Comparison of ENCODE assay signal across 37 cellular contexts in the genomic region with DNA sequence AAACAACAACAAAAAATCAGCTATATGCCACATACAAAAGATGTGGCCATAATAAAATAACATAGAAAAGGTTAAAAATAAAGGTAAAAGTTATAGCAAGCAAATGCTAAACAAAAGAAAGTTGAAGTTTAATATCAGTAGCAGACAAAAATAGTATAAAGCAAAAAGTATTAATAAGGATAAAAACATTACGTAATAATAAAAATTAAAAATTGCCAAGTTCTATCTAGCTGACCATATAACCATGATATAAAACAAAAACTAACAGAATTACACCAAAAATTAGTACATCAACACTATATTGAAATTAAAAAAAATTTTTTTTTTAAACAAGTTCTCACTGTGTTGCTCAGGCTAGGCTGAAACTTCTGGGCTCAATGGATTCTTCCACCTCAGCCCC. TPM values are rescaled to one million over a fixed set of nuclear protein-coding genes. Genes with fewer than 3 reads are reported as not detected.
"Had no signal": no experiment of that assay in that cellular context is flagged by ENCODE, and none has a peak within 500 bp of the region (broad histone marks: within the 10 kb centered on the region; RNA-seq: fewer than 3 reads in every experiment).

No MANE protein-coding gene starts in this region.

- H3K4me3 ChIP-seq: body of pancreas, breast epithelium, MG63, PC-9 had no signal

- DNase-seq: activated CD4-positive, alpha-beta memory T cell treated with anti-CD3 and anti-CD28 coated beads, Interleukin-2, amount 10 ng/mL, durations not matched to agents 7 days and 5 days; activated CD4-positive, alpha-beta T cell treated with anti-CD3 and anti-CD28 coated beads for 1 hour; activated CD4-positive, alpha-beta T cell treated with anti-CD3 and anti-CD28 coated beads for 48 hours; activated CD4-positive, CD25-positive, alpha-beta regulatory T cell; activated CD8-positive, alpha-beta memory T cell treated with anti-CD3 and anti-CD28 coated beads for 24 hours; activated CD8-positive, alpha-beta memory T cell treated with anti-CD3 and anti-CD28 coated beads, Interleukin-2, amount 10 ng/mL, durations not matched to agents 7 days and 5 days; activated CD8-positive, alpha-beta memory T cell treated with anti-CD3 and anti-CD28 coated beads, Interleukin-2, amount 50 U/mL, for 48 hours; activated gamma-delta T cell; activated naive CD4-positive, alpha-beta T cell treated with Interleukin-2 at 50 U/mL for 16 hours; activated naive CD8-positive, alpha-beta T cell treated with anti-CD3 and anti-CD28 coated beads, Interleukin-2, amount 10 ng/mL, durations not matched to agents 7 days and 5 days; amygdala; body of pancreas; Kasumi-1; KG1; MG63; NCI-H1048; NCI-H1105 treated with DMSO at 0.1 percent for 48 hours; NCI-H1436 treated with DMSO at 0.1 percent for 48 hours; NCI-H1694 treated with DMSO at 0.1 percent for 48 hours; NCI-H2029; NCI-H2107; NCI-H2171; NCI-H510A; NCI-H526; NCI-H748 treated with DMSO at 0.1 percent for 48 hours; PC-9; SIG-M5; SW 1271; T-helper 1 cell; T-helper 2 cell; T-helper 9 cell; WERI-Rb-1 had no signal

- FAIRE-seq: astrocyte had no signal

- H3K27me3 ChIP-seq: body of pancreas, breast epithelium, MG63 had no signal

- H3K36me3 ChIP-seq: breast epithelium, MG63, WERI-Rb-1 had no signal

- H3K27ac ChIP-seq: body of pancreas, breast epithelium, PC-9, WERI-Rb-1 had no signal

- H2AFZ ChIP-seq: PC-9 had no signal

- H3K4me2 ChIP-seq: PC-9 had no signal

- H3K4me1 ChIP-seq: body of pancreas, breast epithelium had no signal

- H3K9me3 ChIP-seq: body of pancreas, breast epithelium, MG63 had no signal

- ATAC-seq: activated CD8-positive, alpha-beta memory T cell treated with anti-CD3 and anti-CD28 coated beads, Interleukin-2, amount 10 ng/mL, durations not matched to agents 7 days and 5 days; body of pancreas; SK-N-SH treated with all-trans-retinoic acid at 6 μM for 48 hours had no signal

RNA-seq across cellular contexts. Expression of gene NMNAT2, which starts 38.6 kb away (rescaled TPM):
- total RNA-seq: activated CD8-positive, alpha-beta memory T cell treated with anti-CD3 and anti-CD28 coated beads, Interleukin-2, amount 10 ng/mL, durations not matched to agents 7 days and 5 days; activated naive CD8-positive, alpha-beta T cell treated with anti-CD3 and anti-CD28 coated beads, Interleukin-2, amount 10 ng/mL, durations not matched to agents 7 days and 5 days; activated T-helper 2 cell treated with anti-CD3 and anti-CD28 coated beads, Interferon-gamma antibody, Interleukin-2, Interleukin-4, amounts not matched to agents 10 μg/mL and 5 μg/mL and 100 μg/mL, durations not matched to agents 14 hours and 24 hours and 36 hours; OCI-LY7 had no signal
